In genomic region chr1:100423832-100424337, GRCh38 we compare ENCODE assay signal across 10 cellular contexts.
DNase-seq lines count a peak whose midpoint lies in the region; ATAC-seq, FAIRE-seq and TF ChIP-seq lines count a peak whose summit lies in the region.
"Had no signal": no experiment of that assay in that cellular context is flagged by ENCODE, and none has a peak within 500 bp of the region (broad histone marks: within the 10 kb centered on the region; RNA-seq: fewer than 3 reads in every experiment).

No MANE protein-coding gene starts in this region.

- no peaks in the 10 kb centered on the region for H3K27me3 ChIP-seq in mononuclear cell (ENCODE audit: insufficient read depth, low read length)

- no peak for FAIRE-seq in kidney (lab: Jason Lieb, UNC)

- ATAC-seq in GM18907 (IDR thresholded peaks at IDR 0.05; ENCODE audit: unreplicated experiment) (peak; percentile 83), HG02571 (IDR thresholded peaks at IDR 0.05; ENCODE audit: unreplicated experiment) (peak; percentile 90)

- H3K4me1 ChIP-seq in mononuclear cell (ENCODE audit: insufficient read depth, low read length) (peaks cover 21% of the 10 kb centered on the region), kidney (ENCODE audit: control insufficient read depth in 1 of 2, insufficient read depth in 1 of 2, low read depth in 1 of 2, low read length in 2 of 2) (no peaks in the 10 kb centered on the region)

- H3K4me3 ChIP-seq in mononuclear cell (ENCODE audit: low read length) (peak overlapping the region; percentile 22), kidney (ENCODE audit: low read length in 2 of 2) (no peak overlapping the region)

- intact Hi-C loops in kidney (cut with DNase I): no loop called here

- no peaks in the 10 kb centered on the region for H3K9me3 ChIP-seq in mononuclear cell (ENCODE audit: low read depth, low read length)
- no peaks in the 10 kb centered on the region for H3K9me3 ChIP-seq in kidney (ENCODE audit: control insufficient read depth in 1 of 2, low read length in 2 of 2)

- no peak overlapping the region for H3K27ac ChIP-seq in kidney (ENCODE audit: low read depth in 2 of 2, low read length in 2 of 2)

- DNase-seq in NAMALWA (ENCODE audit: low spot score) (peak; percentile 24), kidney (no peak), iPS-NIHi7 (ENCODE audit: extremely low spot score) (no peak), dermis blood vessel endothelial cell (no peak), glomerular visceral epithelial cell (ENCODE audit: extremely low spot score) (no peak)
- DNase-seq: glutamatergic neuron; NK-92 treated with Interleukin-12 subunit alpha and Interleukin-12 subunit beta, amount 100 ng/mL, for 24 hours had no signal

- no peaks in the 10 kb centered on the region for H3K36me3 ChIP-seq in kidney (ENCODE audit: control insufficient read depth in 1 of 2, insufficient read depth in 2 of 2, low read length in 2 of 2)

- no peak for TF ChIP-seq CTCF in kidney (IDR thresholded peaks at IDR 0.05; ENCODE audit: borderline replicate concordance, extremely low read depth, insufficient read depth)

- H3K9ac ChIP-seq in kidney (ENCODE audit: low read length in 2 of 2): no peak overlapping the region
